11 cellular contexts compared by ENCODE assay signal in the genomic region with DNA sequence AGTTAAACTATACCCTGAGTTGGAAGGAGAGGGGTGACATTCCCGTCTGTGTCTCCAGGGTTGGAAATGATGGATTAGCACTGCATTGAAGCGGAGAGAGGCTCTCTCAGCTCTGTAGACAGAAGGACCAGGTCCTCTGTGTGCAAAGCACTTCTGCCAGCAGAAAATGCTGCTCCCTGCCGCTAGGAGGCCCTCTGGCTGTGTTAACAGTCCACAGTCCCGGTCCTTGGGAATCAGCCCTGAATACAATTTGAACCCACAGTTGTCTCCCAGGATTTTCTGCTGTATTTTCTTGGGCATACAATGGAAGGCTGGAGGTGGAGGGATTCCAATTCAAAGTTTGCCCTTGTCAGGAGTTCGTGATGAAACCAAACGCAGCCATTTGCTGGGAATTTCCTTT.
DNase-seq lines count a peak whose midpoint lies in the region; ATAC-seq and TF ChIP-seq lines count a peak whose summit lies in the region.
"Had no signal": no experiment of that assay in that cellular context is flagged by ENCODE, and none has a peak within 500 bp of the region (broad histone marks: within the 10 kb centered on the region; RNA-seq: fewer than 3 reads in every experiment).

No MANE protein-coding gene starts in this region.

- no peaks in the 10 kb centered on the region; the same call in 1 of the 2 replicates for H4K20me1 ChIP-seq in SU-DHL-6 (ENCODE audit: low read depth, low read length)

- H3K27ac ChIP-seq in SU-DHL-6 (ENCODE audit: low read depth, low read length), result no peak overlapping the region
- H3K27ac ChIP-seq in liver (ENCODE audit: low read depth in 1 of 2, low read length in 2 of 2), result no peak overlapping the region

- H3K4me3 Mint-ChIP-seq in CD14-positive monocyte, result no peak overlapping the region
- H3K4me3 Mint-ChIP-seq: activated naive CD8-positive, alpha-beta T cell treated with anti-CD3 and anti-CD28 coated beads, Interleukin-2, amount 10 ng/mL, durations not matched to agents 7 days and 5 days; T-helper 2 cell treated with Interferon-gamma antibody and Interleukin-4, amounts not matched to agents 5 μg/mL and 100 μg/mL, for 36 hours had no signal

- ATAC-seq in GM19463 (IDR thresholded peaks at IDR 0.05; ENCODE audit: unreplicated experiment) (no peak), HG02884 (IDR thresholded peaks at IDR 0.05; ENCODE audit: unreplicated experiment) (no peak)

- intact Hi-C loops in CD14-positive monocyte (cut with micrococcal nuclease), result no loop called here

- no peaks in the 10 kb centered on the region for H3K27me3 ChIP-seq in SU-DHL-6 (ENCODE audit: low read length)
- H3K27me3 ChIP-seq in liver (ENCODE audit: control insufficient read depth in 4 of 4, insufficient read depth in 4 of 4, low read length in 3 of 4), result no peaks in the 10 kb centered on the region

- TF ChIP-seq RAD21 in liver (IDR thresholded peaks at IDR 0.05), result peak; percentile 53 to 57

- no peak overlapping the region for H2AFZ ChIP-seq in SU-DHL-6 (ENCODE audit: low read depth, low read length, severe bottlenecking)

- no peaks in the 10 kb centered on the region for H3K9me3 ChIP-seq in SU-DHL-6 (ENCODE audit: insufficient read depth, low read length)
- H3K9me3 ChIP-seq in liver (ENCODE audit: control insufficient read depth in 4 of 4, low read length in 3 of 4), result no peaks in the 10 kb centered on the region

- TF ChIP-seq CTCF in CD14-positive monocyte (IDR thresholded peaks at IDR 0.05) (peak; percentile 24), GM12873 (IDR thresholded peaks at IDR 0.05; ENCODE audit: insufficient read depth, low read depth, low read length, missing control alignments) (peak; percentile 18), SU-DHL-6 (IDR thresholded peaks at IDR 0.05; ENCODE audit: insufficient read depth, low read length, poor library complexity, severe bottlenecking) (peak; percentile 21), liver (IDR thresholded peaks at IDR 0.05; ENCODE audit: low read depth, low read length, missing input control) (peak; percentile 41)

- no peaks in the 10 kb centered on the region for H3K36me3 Mint-ChIP-seq in CD14-positive monocyte
- H3K36me3 Mint-ChIP-seq: activated naive CD8-positive, alpha-beta T cell treated with anti-CD3 and anti-CD28 coated beads, Interleukin-2, amount 10 ng/mL, durations not matched to agents 7 days and 5 days had no signal

- H3K4me3 ChIP-seq in SU-DHL-6 (ENCODE audit: insufficient read depth, low read length, poor library complexity, severe bottlenecking) (no peak overlapping the region), liver (ENCODE audit: low read depth in 1 of 3, low read length in 3 of 3) (no peak overlapping the region)

- H3K9ac ChIP-seq in SU-DHL-6 (ENCODE audit: low read length) (no peak overlapping the region), liver (ENCODE audit: low read depth in 1 of 2, low read length in 2 of 2) (no peak overlapping the region)

- no peaks in the 10 kb centered on the region for H3K36me3 ChIP-seq in SU-DHL-6 (ENCODE audit: low read length)
- no peaks in the 10 kb centered on the region for H3K36me3 ChIP-seq in liver (ENCODE audit: control insufficient read depth in 4 of 4, insufficient read depth in 3 of 4, low read depth in 1 of 4, low read length in 3 of 4)

- H3K27me3 Mint-ChIP-seq in CD14-positive monocyte (ENCODE audit: low read depth in 3 of 3), result peaks cover 2 to 10% (median 5%) of the 10 kb centered on the region in 3 donors
- H3K27me3 Mint-ChIP-seq: activated naive CD8-positive, alpha-beta T cell treated with anti-CD3 and anti-CD28 coated beads, Interleukin-2, amount 10 ng/mL, durations not matched to agents 7 days and 5 days had no signal

- H3K9me3 Mint-ChIP-seq in CD14-positive monocyte, result no peaks in the 10 kb centered on the region
- H3K9me3 Mint-ChIP-seq: activated naive CD8-positive, alpha-beta T cell treated with anti-CD3 and anti-CD28 coated beads, Interleukin-2, amount 10 ng/mL, durations not matched to agents 7 days and 5 days; T-helper 2 cell treated with Interferon-gamma antibody and Interleukin-4, amounts not matched to agents 5 μg/mL and 100 μg/mL, for 36 hours had no signal

- H3F3A ChIP-seq in SU-DHL-6 (ENCODE audit: insufficient read depth), result no peaks in the 10 kb centered on the region

- WGBS in liver, result 21% methylated on average over 6 of the region's 6 CpGs

- no peaks in the 10 kb centered on the region for H3K79me2 ChIP-seq in SU-DHL-6 (ENCODE audit: insufficient read depth, low read length)

- H3K4me2 ChIP-seq in SU-DHL-6 (ENCODE audit: low read depth, low read length, poor library complexity, severe bottlenecking), result no peak overlapping the region

- H3K27ac Mint-ChIP-seq in CD14-positive monocyte, result no peak overlapping the region
- H3K27ac Mint-ChIP-seq: activated naive CD8-positive, alpha-beta T cell treated with anti-CD3 and anti-CD28 coated beads, Interleukin-2, amount 10 ng/mL, durations not matched to agents 7 days and 5 days; T-helper 2 cell treated with Interferon-gamma antibody and Interleukin-4, amounts not matched to agents 5 μg/mL and 100 μg/mL, for 36 hours had no signal

- H3K9me2 ChIP-seq in SU-DHL-6 (replicated peaks; ENCODE audit: insufficient read depth, low read length), result no peaks in the 10 kb centered on the region

- H3K4me1 Mint-ChIP-seq in CD14-positive monocyte, result no peaks in the 10 kb centered on the region
- H3K4me1 Mint-ChIP-seq: activated naive CD8-positive, alpha-beta T cell treated with anti-CD3 and anti-CD28 coated beads, Interleukin-2, amount 10 ng/mL, durations not matched to agents 7 days and 5 days had no signal

- H3K4me1 ChIP-seq in liver (ENCODE audit: control insufficient read depth in 4 of 4, insufficient read depth in 4 of 4, low read length in 3 of 4), result no peaks in the 10 kb centered on the region

- DNase-seq in CD14-positive monocyte (ENCODE audit: low spot score) (no peak), NCI-H1417 treated with DMSO at 0.1 percent for 48 hours (lab: John Stamatoyannopoulos, UW) (no peak)
- no peak for DNase-seq in activated effector memory CD4-positive, alpha-beta T cell treated with Interleukin-2 at 50 U/mL for 16 hours
- DNase-seq: activated naive CD8-positive, alpha-beta T cell treated with anti-CD3 and anti-CD28 coated beads, Interleukin-2, amount 10 ng/mL, durations not matched to agents 7 days and 5 days; stimulated activated naive CD4-positive, alpha-beta T cell treated with Interleukin-2 at 50 U/mL for 16 hours had no signal

TF ChIP-seq in liver, 16 proteins besides CTCF, POLR2A, EP300 and RAD21:
- TF ChIP-seq SP1 (IDR thresholded peaks at IDR 0.05), result no peak
- no peak for TF ChIP-seq EGR1 (IDR thresholded peaks at IDR 0.05; ENCODE audit: low read depth in 2 of 2)
- TF ChIP-seq, protein P1, sequence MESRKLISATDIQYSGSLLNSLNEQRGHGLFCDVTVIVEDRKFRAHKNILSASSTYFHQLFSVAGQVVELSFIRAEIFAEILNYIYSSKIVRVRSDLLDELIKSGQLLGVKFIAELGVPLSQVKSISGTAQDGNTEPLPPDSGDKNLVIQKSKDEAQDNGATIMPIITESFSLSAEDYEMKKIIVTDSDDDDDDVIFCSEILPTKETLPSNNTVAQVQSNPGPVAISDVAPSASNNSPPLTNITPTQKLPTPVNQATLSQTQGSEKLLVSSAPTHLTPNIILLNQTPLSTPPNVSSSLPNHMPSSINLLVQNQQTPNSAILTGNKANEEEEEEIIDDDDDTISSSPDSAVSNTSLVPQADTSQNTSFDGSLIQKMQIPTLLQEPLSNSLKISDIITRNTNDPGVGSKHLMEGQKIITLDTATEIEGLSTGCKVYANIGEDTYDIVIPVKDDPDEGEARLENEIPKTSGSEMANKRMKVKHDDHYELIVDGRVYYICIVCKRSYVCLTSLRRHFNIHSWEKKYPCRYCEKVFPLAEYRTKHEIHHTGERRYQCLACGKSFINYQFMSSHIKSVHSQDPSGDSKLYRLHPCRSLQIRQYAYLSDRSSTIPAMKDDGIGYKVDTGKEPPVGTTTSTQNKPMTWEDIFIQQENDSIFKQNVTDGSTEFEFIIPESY (IDR thresholded peaks at IDR 0.05), result no peak
- TF ChIP-seq YY1 (IDR thresholded peaks at IDR 0.05), result no peak
- TF ChIP-seq NR2F2 (IDR thresholded peaks at IDR 0.05), result no peak
- no peak for TF ChIP-seq HNF4G (IDR thresholded peaks at IDR 0.05)
TF ChIP-seq in liver: peak in this region for 0.
